18 cellular contexts compared by ENCODE assay signal in genomic region chr9:17588395-17588794, GRCh38. TPM values are rescaled to one million over a fixed set of nuclear protein-coding genes. Genes with fewer than 3 reads are reported as not detected.
A peak's percentile ranks its signal among the peaks of the same experiment; 100 is the strongest.
DNase-seq lines count a peak whose midpoint lies in the region; ATAC-seq and TF ChIP-seq lines count a peak whose summit lies in the region.
"Had no signal": no experiment of that assay in that cellular context is flagged by ENCODE, and none has a peak within 500 bp of the region (broad histone marks: within the 10 kb centered on the region; RNA-seq: fewer than 3 reads in every experiment).

No MANE protein-coding gene starts in this region.

- H3K27me3 ChIP-seq in endodermal cell (ENCODE audit: control insufficient read depth, insufficient read depth, low read length, poor library complexity, severe bottlenecking), result no peaks in the 10 kb centered on the region
- no peaks in the 10 kb centered on the region for H3K27me3 ChIP-seq in mesendoderm (ENCODE audit: insufficient read depth, low read length, poor library complexity)
- H3K27me3 ChIP-seq: BLaER1 had no signal

- no peak overlapping the region for H3K27ac Mint-ChIP-seq in endodermal cell
- H3K27ac Mint-ChIP-seq: CD8-positive, alpha-beta memory T cell; HFFc6 had no signal

- WGBS in endodermal cell (ENCODE audit: insufficient coverage in 1 of 2, insufficient read length in 1 of 2), 2 experiments, result 89 to 100% methylated on average over 1 of the region's 1 CpG
- no CpG with 5 or more reads among the region's 1 CpG for WGBS in mesendoderm (ENCODE audit: extremely low coverage, insufficient coverage, low lambda C conversion rate)

- H3K9me3 ChIP-seq in endodermal cell (ENCODE audit: control insufficient read depth, low read length), result no peaks in the 10 kb centered on the region
- H3K9me3 ChIP-seq: Caco-2 had no signal

- no peak overlapping the region for H3K4me2 ChIP-seq in mesendoderm (ENCODE audit: low read length)
- H3K4me2 ChIP-seq: BLaER1 had no signal

- H3K27ac ChIP-seq in endodermal cell (ENCODE audit: low read depth, low read length) (no peak overlapping the region), mesendoderm (ENCODE audit: low read depth, low read length) (no peak overlapping the region)
- H3K27ac ChIP-seq: BLaER1 had no signal

- H3K4me3 ChIP-seq in endodermal cell (ENCODE audit: low read length), result no peak overlapping the region
- H3K4me3 ChIP-seq in mesendoderm (ENCODE audit: low read length), result no peak overlapping the region
- H3K4me3 ChIP-seq: BLaER1 had no signal

- H3K4me1 ChIP-seq in endodermal cell (ENCODE audit: control insufficient read depth, insufficient read depth, low read length) (peaks cover 13% of the 10 kb centered on the region), mesendoderm (ENCODE audit: control insufficient read depth, low read depth, low read length) (no peaks in the 10 kb centered on the region)
- H3K4me1 ChIP-seq: BLaER1, Caco-2 had no signal

- H3K79me2 ChIP-seq in mesendoderm (ENCODE audit: control insufficient read depth, insufficient read depth, low read length), result no peaks in the 10 kb centered on the region

- no peak overlapping the region for H2AK5ac ChIP-seq in mesendoderm (ENCODE audit: low read length)

- no peak overlapping the region for H4K8ac ChIP-seq in mesendoderm (ENCODE audit: low read depth, low read length)

- H3K9ac ChIP-seq in endodermal cell (ENCODE audit: extremely low read depth, low read length, poor library complexity, severe bottlenecking), result no peak overlapping the region
- no peak overlapping the region for H3K9ac ChIP-seq in mesendoderm (ENCODE audit: low read length)
- H3K9ac ChIP-seq: BLaER1 had no signal

- H3K4me3 Mint-ChIP-seq in endodermal cell, result no peak overlapping the region
- H3K4me3 Mint-ChIP-seq: CD8-positive, alpha-beta memory T cell; HFFc6 had no signal

- no peak overlapping the region for H2BK15ac ChIP-seq in mesendoderm (replicated peaks; ENCODE audit: low read depth)

- no peak for TF ChIP-seq POLR2A in GM18505 (IDR thresholded peaks at IDR 0.05; ENCODE audit: borderline replicate concordance, extremely low read depth, insufficient read depth, insufficient read length)

- DNase-seq in DMS53 (lab: John Stamatoyannopoulos, UW), result peak; percentile 7
- DNase-seq in DMS53 treated with DMSO at 0.1 percent for 48 hours (lab: John Stamatoyannopoulos, UW; ENCODE audit: unreplicated experiment), result no peak
- DNase-seq in NCI-H82 (lab: John Stamatoyannopoulos, UW), result peak; percentile 23
- no peak for DNase-seq in endodermal cell
- peak; percentile 51 for DNase-seq in mesendoderm
- DNase-seq in NCI-H774 (lab: John Stamatoyannopoulos, UW), result no peak
- no peak for DNase-seq in SHP77 (lab: John Stamatoyannopoulos, UW)
- DNase-seq: 8988T; AML-193; Caco-2; CD8-positive, alpha-beta memory T cell; DMS79 treated with DMSO at 0.1 percent for 48 hours; EL; HCEC 1CT; HFFc6 had no signal

- H3K79me1 ChIP-seq in mesendoderm (ENCODE audit: low read length), result no peaks in the 10 kb centered on the region

- no peak overlapping the region for H3K4ac ChIP-seq in mesendoderm (ENCODE audit: low read depth, low read length)

- ATAC-seq in GM18505 (IDR thresholded peaks at IDR 0.05; ENCODE audit: unreplicated experiment), result no peak

- no peak overlapping the region for H3K56ac ChIP-seq in mesendoderm (ENCODE audit: low read length)

- H3K27me3 Mint-ChIP-seq in endodermal cell (ENCODE audit: insufficient read depth), result no peaks in the 10 kb centered on the region
- H3K27me3 Mint-ChIP-seq: CD8-positive, alpha-beta memory T cell had no signal

- no peak overlapping the region for H2BK120ac ChIP-seq in mesendoderm (ENCODE audit: low read depth, low read length)

- H3K36me3 ChIP-seq in endodermal cell (ENCODE audit: control insufficient read depth, insufficient read depth, low read length), result no peaks in the 10 kb centered on the region
- H3K36me3 ChIP-seq in mesendoderm (ENCODE audit: control insufficient read depth, insufficient read depth, low read length), result no peaks in the 10 kb centered on the region
- H3K36me3 ChIP-seq: BLaER1 had no signal

- H3K4me1 Mint-ChIP-seq in endodermal cell, result peaks cover 19% of the 10 kb centered on the region
- H3K4me1 Mint-ChIP-seq: CD8-positive, alpha-beta memory T cell had no signal

- H2BK5ac ChIP-seq in mesendoderm (ENCODE audit: low read length), result no peak overlapping the region

- no peak overlapping the region for H3K23ac ChIP-seq in mesendoderm (ENCODE audit: low read length)

- TF ChIP-seq CTCF in endodermal cell (conservative IDR thresholded peaks at IDR 0.05), result peak; percentile 30

- H3K9me3 Mint-ChIP-seq in endodermal cell, result no peaks in the 10 kb centered on the region
- H3K9me3 Mint-ChIP-seq: HFFc6 had no signal

- no peaks in the 10 kb centered on the region for H3K36me3 Mint-ChIP-seq in endodermal cell (ENCODE audit: low read depth)
- H3K36me3 Mint-ChIP-seq: CD8-positive, alpha-beta memory T cell had no signal

- H3K18ac ChIP-seq in mesendoderm (ENCODE audit: low read length), result no peak overlapping the region

- H4K5ac ChIP-seq in mesendoderm (ENCODE audit: low read length), result no peak overlapping the region

RNA-seq across cellular contexts. Expression of gene SH3GL2, which starts 9.5 kb away (rescaled TPM):
- total RNA-seq in endodermal cell, result 1 to 10 TPM; 3.7 to 7.7 TPM
- 1.00 TPM for polyA plus RNA-seq in endodermal cell (2013, experiment 1 of 2)
- 0.75 TPM for polyA plus RNA-seq in endodermal cell (2013, experiment 2 of 2)
- 1.5 TPM for polyA plus RNA-seq in mesendoderm (2013, experiment 1 of 2)
- polyA plus RNA-seq in mesendoderm (2013, experiment 2 of 2), result 1.7 TPM
- total RNA-seq: Caco-2; CD8-positive, alpha-beta memory T cell; HFFc6; HT1080 had no signal
- polyA plus RNA-seq: CD8-positive, alpha-beta memory T cell had no signal

Comparison
In these comparisons a context has a peak if more than half of its experiments do, and no peak if none do; other contexts are left out.
1. DNase-seq: peak in DMS53 (single experiment), NCI-H82 (single experiment) and mesendoderm (single experiment); none in DMS53 treated with DMSO at 0.1 percent for 48 hours (single experiment), endodermal cell (single experiment), NCI-H774 (single experiment) and SHP77 (0 of 2).